Comparison of ENCODE assay signal across 10 cellular contexts in the genomic region with DNA sequence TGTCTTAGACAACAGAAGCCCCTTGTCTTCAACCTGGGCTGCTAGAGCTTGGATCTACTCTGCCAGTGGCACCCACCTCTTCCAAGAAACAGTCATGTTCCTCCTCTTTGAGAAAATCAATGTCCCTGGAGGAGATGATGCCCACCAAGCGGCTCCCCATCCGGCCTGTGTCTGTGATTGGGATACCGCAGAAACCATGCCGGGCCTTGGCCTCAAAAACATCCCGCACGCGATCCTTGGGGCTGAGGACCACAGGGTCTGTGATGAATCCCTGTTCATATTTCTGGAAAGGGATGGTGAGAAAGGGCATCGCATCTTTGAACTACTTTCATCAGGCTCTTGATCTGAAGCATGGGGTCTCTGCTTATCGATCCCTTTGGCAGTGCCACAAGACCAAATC. TPM values are rescaled to one million over a fixed set of nuclear protein-coding genes. Genes with fewer than 3 reads are reported as not detected.
DNase-seq lines count a peak whose midpoint lies in the region; ATAC-seq and TF ChIP-seq lines count a peak whose summit lies in the region.
"Had no signal": no experiment of that assay in that cellular context is flagged by ENCODE, and none has a peak within 500 bp of the region (broad histone marks: within the 10 kb centered on the region; RNA-seq: fewer than 3 reads in every experiment).

No MANE protein-coding gene starts in this region.

- intact Hi-C loops in natural killer cell (cut with micrococcal nuclease) = no loop called here

- no peaks in the 10 kb centered on the region for H3K9me3 ChIP-seq in BLaER1 treated with 17β-estradiol and CSF1 and Interleukin-3, amounts not matched to agents 10 nM and 100 nM (replicated peaks in 1 of 11)

- H3K4me3 Mint-ChIP-seq in activated naive CD8-positive, alpha-beta T cell treated with anti-CD3 and anti-CD28 coated beads, Interleukin-2, amount 10 ng/mL, durations not matched to agents 7 days and 5 days = peak overlapping the region; percentile 94
- H3K4me3 Mint-ChIP-seq in natural killer cell = peak overlapping the region; percentile 96

- peak overlapping the region in 8 of 10 experiments; percentile 69 to 84 (median 76); a peak in 8 of 20 replicates for H3K4me3 ChIP-seq in BLaER1 treated with 17β-estradiol and CSF1 and Interleukin-3, amounts not matched to agents 10 nM and 100 nM
- H3K4me3 ChIP-seq in HFF-Myc (replicated peaks; ENCODE audit: low read depth, low read length) = peak overlapping the region; percentile 92

- H3K36me3 Mint-ChIP-seq in activated naive CD8-positive, alpha-beta T cell treated with anti-CD3 and anti-CD28 coated beads, Interleukin-2, amount 10 ng/mL, durations not matched to agents 7 days and 5 days = peaks cover 26% of the 10 kb centered on the region
- peaks cover 13% of the 10 kb centered on the region for H3K36me3 Mint-ChIP-seq in natural killer cell

- H3K27me3 ChIP-seq in BLaER1 treated with 17β-estradiol and CSF1 and Interleukin-3, amounts not matched to agents 10 nM and 100 nM = no peaks in the 10 kb centered on the region

- DNase-seq in HFF-Myc (ENCODE audit: extremely low read depth, low read depth) = no peak
- DNase-seq in activated naive CD8-positive, alpha-beta T cell treated with anti-CD3 and anti-CD28 coated beads, Interleukin-2, amount 10 ng/mL, durations not matched to agents 7 days and 5 days = no peak
- no peak for DNase-seq in natural killer cell
- no peak for DNase-seq in middle frontal gyrus (ENCODE audit: extremely low spot score, low spot score)
- DNase-seq in HK-2 (ENCODE audit: unreplicated experiment) = no peak
- DNase-seq: activated B cell treated with CpG ODN at 0.5 μM for 24 hours, head of caudate nucleus had no signal

- H3K36me3 ChIP-seq in BLaER1 treated with 17β-estradiol and CSF1 and Interleukin-3, amounts not matched to agents 10 nM and 100 nM = peaks cover 75 to 86% (median 83%) of the 10 kb centered on the region in 11 experiments

- peaks cover 6 to 69% (median 48%) of the 10 kb centered on the region in 11 experiments; a peak in 19 of 22 replicates for H4K20me1 ChIP-seq in BLaER1 treated with 17β-estradiol and CSF1 and Interleukin-3, amounts not matched to agents 10 nM and 100 nM

- ATAC-seq in activated naive CD8-positive, alpha-beta T cell treated with anti-CD3 and anti-CD28 coated beads, Interleukin-2, amount 10 ng/mL, durations not matched to agents 7 days and 5 days (ENCODE audit: low read depth) = no peak
- ATAC-seq in natural killer cell (no peak), GM21515 (IDR thresholded peaks at IDR 0.05; ENCODE audit: unreplicated experiment) (no peak), GM21360 (IDR thresholded peaks at IDR 0.05; ENCODE audit: unreplicated experiment) (no peak)

- H3K4me1 ChIP-seq in BLaER1 treated with 17β-estradiol and CSF1 and Interleukin-3, amounts not matched to agents 10 nM and 100 nM = peaks cover 63 to 71% (median 64%) of the 10 kb centered on the region in 10 experiments

- H3K27ac ChIP-seq in BLaER1 treated with 17β-estradiol and CSF1 and Interleukin-3, amounts not matched to agents 10 nM and 100 nM = peak overlapping the region in 2 of 11 experiments; percentile 22 to 76; a peak in 2 of 22 replicates

- no peaks in the 10 kb centered on the region for H3K9me3 Mint-ChIP-seq in activated naive CD8-positive, alpha-beta T cell treated with anti-CD3 and anti-CD28 coated beads, Interleukin-2, amount 10 ng/mL, durations not matched to agents 7 days and 5 days
- H3K9me3 Mint-ChIP-seq in natural killer cell = no peaks in the 10 kb centered on the region
- H3K9me3 Mint-ChIP-seq: activated B cell treated with CpG ODN at 0.5 μM for 24 hours had no signal

- H3K27me3 Mint-ChIP-seq in activated naive CD8-positive, alpha-beta T cell treated with anti-CD3 and anti-CD28 coated beads, Interleukin-2, amount 10 ng/mL, durations not matched to agents 7 days and 5 days = no peaks in the 10 kb centered on the region
- H3K27me3 Mint-ChIP-seq in natural killer cell (ENCODE audit: low read depth in 2 of 2) = no peaks in the 10 kb centered on the region
- H3K27me3 Mint-ChIP-seq: activated B cell treated with CpG ODN at 0.5 μM for 24 hours had no signal

- peaks cover 41% of the 10 kb centered on the region for H3K4me1 Mint-ChIP-seq in activated naive CD8-positive, alpha-beta T cell treated with anti-CD3 and anti-CD28 coated beads, Interleukin-2, amount 10 ng/mL, durations not matched to agents 7 days and 5 days
- peaks cover 29 to 42% of the 10 kb centered on the region in 2 donors for H3K4me1 Mint-ChIP-seq in natural killer cell

- POLR2A ChIA-PET in activated naive CD8-positive, alpha-beta T cell treated with anti-CD3 and anti-CD28 coated beads, Interleukin-2, amount 10 ng/mL, durations not matched to agents 7 days and 5 days (lab: Charles Lee) = interaction anchor here (2.3 to 2.4 kb wide), 2 partner anchors 7 to 37 kb away, joined by 21 to 28 read pairs; a partner anchor contains a TSS

- H3K9ac ChIP-seq in BLaER1 treated with 17β-estradiol and CSF1 and Interleukin-3, amounts not matched to agents 10 nM and 100 nM = peak overlapping the region in 5 of 11 experiments; percentile 21 to 87 (median 83); a peak in 7 of 22 replicates

- H3K27ac Mint-ChIP-seq in activated naive CD8-positive, alpha-beta T cell treated with anti-CD3 and anti-CD28 coated beads, Interleukin-2, amount 10 ng/mL, durations not matched to agents 7 days and 5 days = no peak overlapping the region
- H3K27ac Mint-ChIP-seq in natural killer cell = peak overlapping the region; percentile 99 to 100

- no peak for TF ChIP-seq CTCF in HFF-Myc (IDR thresholded peaks at IDR 0.05; ENCODE audit: low read depth, low read length, missing control alignments)
- TF ChIP-seq CTCF in natural killer cell (IDR thresholded peaks at IDR 0.05) = no peak

- peak overlapping the region; percentile 97 to 100 (median 99) for H3K4me2 ChIP-seq in BLaER1 treated with 17β-estradiol and CSF1 and Interleukin-3, amounts not matched to agents 10 nM and 100 nM

RNA-seq across cellular contexts. Expression of a gene that starts 1.6 kb away (rescaled TPM):
- total RNA-seq in activated naive CD8-positive, alpha-beta T cell treated with anti-CD3 and anti-CD28 coated beads, Interleukin-2, amount 10 ng/mL, durations not matched to agents 7 days and 5 days = 100 to 1,000 TPM; 145 to 146 TPM
- total RNA-seq in natural killer cell = 10 to 100 TPM; 45.6 to 85.7 (median 50.0) TPM

RNA-seq across cellular contexts. Expression of a gene that starts 5.7 kb away (rescaled TPM):
- 10 to 100 TPM; 78.9 to 82.4 TPM for total RNA-seq in activated naive CD8-positive, alpha-beta T cell treated with anti-CD3 and anti-CD28 coated beads, Interleukin-2, amount 10 ng/mL, durations not matched to agents 7 days and 5 days
- total RNA-seq in natural killer cell = 10 to 100 TPM; 51.0 to 72.9 (median 66.1) TPM

RNA-seq across cellular contexts. Expression of a gene that starts 9.3 kb away (rescaled TPM):
- total RNA-seq in activated naive CD8-positive, alpha-beta T cell treated with anti-CD3 and anti-CD28 coated beads, Interleukin-2, amount 10 ng/mL, durations not matched to agents 7 days and 5 days = 10 to 100 TPM; 27.9 to 29.9 TPM
- total RNA-seq in natural killer cell = 10 to 100 TPM; 16.8 to 20.1 (median 18.0) TPM

RNA-seq across cellular contexts. Expression of a gene that starts 20.4 kb away (rescaled TPM):
- 100 to 1,000 TPM; 185 to 207 TPM for total RNA-seq in activated naive CD8-positive, alpha-beta T cell treated with anti-CD3 and anti-CD28 coated beads, Interleukin-2, amount 10 ng/mL, durations not matched to agents 7 days and 5 days
- total RNA-seq in natural killer cell = 100 to 1,000 TPM; 113 to 167 (median 129) TPM

RNA-seq across cellular contexts. Expression of a gene that starts 37.6 kb away (rescaled TPM):
- 10 to 100 TPM; 57.4 to 57.7 TPM for total RNA-seq in activated naive CD8-positive, alpha-beta T cell treated with anti-CD3 and anti-CD28 coated beads, Interleukin-2, amount 10 ng/mL, durations not matched to agents 7 days and 5 days
- 10 to 100 TPM; 28.8 to 31.3 (median 30.6) TPM for total RNA-seq in natural killer cell
